8 cellular contexts compared by ENCODE assay signal in the genomic region with DNA sequence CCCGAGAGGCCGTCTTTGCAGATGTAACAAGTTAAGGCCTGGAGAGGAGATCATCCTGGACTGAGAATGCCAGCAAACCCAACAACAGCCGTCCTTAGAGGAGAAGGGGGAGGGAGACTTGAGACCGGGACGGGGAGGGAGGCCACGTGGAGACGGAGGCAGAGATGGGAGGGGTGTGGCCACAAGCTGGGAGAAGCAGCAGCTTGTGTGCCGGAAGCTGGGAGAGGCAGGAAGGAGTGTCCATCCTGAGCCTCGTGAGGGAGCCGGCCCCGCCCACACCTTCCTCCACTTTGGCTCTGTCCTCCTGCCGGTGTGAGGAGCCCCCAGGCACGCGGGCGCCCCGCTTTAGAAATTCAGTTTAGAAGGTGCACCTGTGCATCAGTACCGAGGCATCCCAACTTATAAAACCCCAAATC.
DNase-seq lines count a peak whose midpoint lies in the region; ATAC-seq and TF ChIP-seq lines count a peak whose summit lies in the region.

No MANE protein-coding gene starts in this region.

- no peak overlapping the region for H3K27ac ChIP-seq in SK-N-MC

- TF ChIP-seq CTCF in omental fat pad (IDR thresholded peaks at IDR 0.05): no peak

- peak overlapping the region; percentile 58 for H3K4me3 ChIP-seq in SK-N-MC

- peak; percentile 51 for DNase-seq in NCI-H1436 (lab: John Stamatoyannopoulos, UW)
- no peak for DNase-seq in NCI-H1436 treated with DMSO at 0.1 percent for 48 hours (lab: John Stamatoyannopoulos, UW)
- peak; percentile 22 for DNase-seq in M059J (ENCODE audit: low read depth)
- DNase-seq in SK-N-MC (ENCODE audit: low read depth, low spot score): no peak
- no peak for DNase-seq in omental fat pad (ENCODE audit: low spot score)
- no peak for DNase-seq in activated CD4-positive, CD25-positive, alpha-beta regulatory T cell treated with anti-CD3 and anti-CD28 coated beads, Interleukin-2, amount 50 U/mL, for 72 hours

- peak; percentile 73 for ATAC-seq in esophagus mucosa
- ATAC-seq in omental fat pad (ENCODE audit: low FRiP score): peak; percentile 26
- ATAC-seq in GM21737 (IDR thresholded peaks at IDR 0.05; ENCODE audit: unreplicated experiment): no peak

- H3K9ac ChIP-seq in SK-N-MC (ENCODE audit: insufficient read length): no peak overlapping the region

- no peaks in the 10 kb centered on the region for H3K36me3 ChIP-seq in SK-N-MC (ENCODE audit: insufficient read depth, low read length)

- no peaks in the 10 kb centered on the region for H3K9me3 ChIP-seq in SK-N-MC (ENCODE audit: low read depth, low read length)

Comparison
In these comparisons a context has a peak if more than half of its experiments do, and no peak if none do; other contexts are left out.
1. DNase-seq: peak in NCI-H1436 (single experiment) and M059J (single experiment); none in NCI-H1436 treated with DMSO at 0.1 percent for 48 hours (single experiment), SK-N-MC (single experiment), omental fat pad (single experiment) and activated CD4-positive, CD25-positive, alpha-beta regulatory T cell treated with anti-CD3 and anti-CD28 coated beads, Interleukin-2, amount 50 U/mL, for 72 hours (single experiment).